ENCODE assay signal across 9 cellular contexts in genomic region chr11:72079776-72080325, GRCh38. TPM values are rescaled to one million over a fixed set of nuclear protein-coding genes. Genes with fewer than 3 reads are reported as not detected.
DNase-seq lines count a peak whose midpoint lies in the region; ATAC-seq and TF ChIP-seq lines count a peak whose summit lies in the region.
"Had no signal": no experiment of that assay in that cellular context is flagged by ENCODE, and none has a peak within 500 bp of the region (broad histone marks: within the 10 kb centered on the region; RNA-seq: fewer than 3 reads in every experiment).

No MANE protein-coding gene starts in this region.

- H3K36me3 Mint-ChIP-seq in activated T-helper 1 cell treated with anti-CD3 and anti-CD28 coated beads, Interleukin-12 subunit alpha, Interleukin-12 subunit beta, Interleukin-2, Interleukin-4 antibody, amounts not matched to agents 30 ng/mL and 10 ng/mL and 1 ng/mL, durations not matched to agents 14 hours and 24 hours and 36 hours (ENCODE audit: low read depth) = peaks cover 26% of the 10 kb centered on the region

- peaks cover 0 to 28% (median 13%) of the 10 kb centered on the region in 11 experiments; a peak in 17 of 22 replicates for H3K36me3 ChIP-seq in BLaER1 treated with 17β-estradiol and CSF1 and Interleukin-3, amounts not matched to agents 10 nM and 100 nM

- 5% methylated on average over 16 of the region's 16 CpGs for WGBS in right cardiac atrium

- H3K27ac ChIP-seq in BLaER1 treated with 17β-estradiol and CSF1 and Interleukin-3, amounts not matched to agents 10 nM and 100 nM = peak overlapping the region; percentile 34 to 93 (median 84); a peak in 20 of 22 replicates
- H3K27ac ChIP-seq in HL-60 (replicated peaks) = peak overlapping the region; percentile 80
- peak overlapping the region; percentile 95 for H3K27ac ChIP-seq in right cardiac atrium (ENCODE audit: low read length)

- H3K4me1 Mint-ChIP-seq in activated T-helper 1 cell treated with anti-CD3 and anti-CD28 coated beads, Interleukin-12 subunit alpha, Interleukin-12 subunit beta, Interleukin-2, Interleukin-4 antibody, amounts not matched to agents 30 ng/mL and 10 ng/mL and 1 ng/mL, durations not matched to agents 14 hours and 24 hours and 36 hours (ENCODE audit: low read depth) = peaks cover 53% of the 10 kb centered on the region

- peaks cover 47 to 81% (median 56%) of the 10 kb centered on the region in 10 experiments for H3K4me1 ChIP-seq in BLaER1 treated with 17β-estradiol and CSF1 and Interleukin-3, amounts not matched to agents 10 nM and 100 nM
- no peaks in the 10 kb centered on the region for H3K4me1 ChIP-seq in right cardiac atrium (ENCODE audit: control insufficient read depth, insufficient read depth, low read length)

- H3K27me3 Mint-ChIP-seq in activated T-helper 1 cell treated with anti-CD3 and anti-CD28 coated beads, Interleukin-12 subunit alpha, Interleukin-12 subunit beta, Interleukin-2, Interleukin-4 antibody, amounts not matched to agents 30 ng/mL and 10 ng/mL and 1 ng/mL, durations not matched to agents 14 hours and 24 hours and 36 hours (ENCODE audit: insufficient read depth) = no peaks in the 10 kb centered on the region

- ATAC-seq in right cardiac atrium = peak; percentile 0 to 64
- no peak for ATAC-seq in HG03175 (IDR thresholded peaks at IDR 0.05; ENCODE audit: unreplicated experiment)
- no peak for ATAC-seq in HG03139 (IDR thresholded peaks at IDR 0.05; ENCODE audit: unreplicated experiment)
- no peak for ATAC-seq in GM19035 (IDR thresholded peaks at IDR 0.05; ENCODE audit: unreplicated experiment)

- no peaks in the 10 kb centered on the region for H3K27me3 ChIP-seq in BLaER1 treated with 17β-estradiol and CSF1 and Interleukin-3, amounts not matched to agents 10 nM and 100 nM
- H3K27me3 ChIP-seq in HL-60 (ENCODE audit: insufficient read depth, poor library complexity, severe bottlenecking) = no peaks in the 10 kb centered on the region
- H3K27me3 ChIP-seq in right cardiac atrium (ENCODE audit: control insufficient read depth, insufficient read depth) = no peaks in the 10 kb centered on the region

- H3K4me3 Mint-ChIP-seq in activated T-helper 1 cell treated with anti-CD3 and anti-CD28 coated beads, Interleukin-12 subunit alpha, Interleukin-12 subunit beta, Interleukin-2, Interleukin-4 antibody, amounts not matched to agents 30 ng/mL and 10 ng/mL and 1 ng/mL, durations not matched to agents 14 hours and 24 hours and 36 hours = peak overlapping the region; percentile 95

- H3K4me3 ChIP-seq in BLaER1 treated with 17β-estradiol and CSF1 and Interleukin-3, amounts not matched to agents 10 nM and 100 nM = peak overlapping the region; percentile 68 to 84 (median 74)
- peak overlapping the region; percentile 68 for H3K4me3 ChIP-seq in HL-60 (replicated peaks; ENCODE audit: insufficient read depth, low read length)
- peak overlapping the region; percentile 72 for H3K4me3 ChIP-seq in right cardiac atrium (ENCODE audit: low read length)
- H3K4me3 ChIP-seq in skeletal muscle cell (ENCODE audit: low read depth, low read length) = peak overlapping the region; percentile 81

- intact Hi-C loops in activated T-helper 1 cell treated with anti-CD3 and anti-CD28 coated beads, Interleukin-12 subunit alpha, Interleukin-12 subunit beta, Interleukin-2, Interleukin-4 antibody, amounts not matched to agents 30 ng/mL and 10 ng/mL and 1 ng/mL, durations not matched to agents 14 hours and 24 hours and 36 hours (cut with micrococcal nuclease) = loop anchor here (1.0 to 5.0 kb wide), 11 partner anchors 8 to 588 kb away; partner anchors contain the start of genes ANAPC15, CLPB, LAMTOR1 and XNDC1N
- intact Hi-C loops in right cardiac atrium (cut with DNase I) = loop anchor here in 3 of 4 donors (5.0 kb wide), 2 partner anchors 38 to 53 kb away; no protein-coding TSS in a partner anchor

- H3K4me2 ChIP-seq in BLaER1 treated with 17β-estradiol and CSF1 and Interleukin-3, amounts not matched to agents 10 nM and 100 nM = peak overlapping the region; percentile 75 to 95 (median 90)

- H3K9ac ChIP-seq in BLaER1 treated with 17β-estradiol and CSF1 and Interleukin-3, amounts not matched to agents 10 nM and 100 nM = peak overlapping the region; percentile 79 to 90 (median 86)

- peak overlapping the region; percentile 93 for H3K27ac Mint-ChIP-seq in activated T-helper 1 cell treated with anti-CD3 and anti-CD28 coated beads, Interleukin-12 subunit alpha, Interleukin-12 subunit beta, Interleukin-2, Interleukin-4 antibody, amounts not matched to agents 30 ng/mL and 10 ng/mL and 1 ng/mL, durations not matched to agents 14 hours and 24 hours and 36 hours

- no peaks in the 10 kb centered on the region for H3K9me3 ChIP-seq in BLaER1 treated with 17β-estradiol and CSF1 and Interleukin-3, amounts not matched to agents 10 nM and 100 nM (replicated peaks in 1 of 11)
- no peaks in the 10 kb centered on the region for H3K9me3 ChIP-seq in right cardiac atrium (ENCODE audit: control insufficient read depth, low read length)

- TF ChIP-seq CTCF in HL-60 (IDR thresholded peaks at IDR 0.05; ENCODE audit: insufficient read depth, low read length) = no peak

- DNase-seq in HL-60 (ENCODE audit: low read depth in 1 of 2, low spot score in 1 of 2) = no peak
- DNase-seq in activated T-helper 1 cell treated with anti-CD3 and anti-CD28 coated beads, Interleukin-12 subunit alpha, Interleukin-12 subunit beta, Interleukin-2, Interleukin-4 antibody, amounts not matched to agents 30 ng/mL and 10 ng/mL and 1 ng/mL, durations not matched to agents 14 hours and 24 hours and 36 hours (ENCODE audit: low spot score) = no peak
- no peak for DNase-seq in right cardiac atrium
- DNase-seq in skeletal muscle cell (ENCODE audit: low read depth) = no peak

- H4K20me1 ChIP-seq in BLaER1 treated with 17β-estradiol and CSF1 and Interleukin-3, amounts not matched to agents 10 nM and 100 nM = peaks cover 0 to 42% (median 8%) of the 10 kb centered on the region in 11 experiments; a peak in 8 of 22 replicates

- H3K9me3 Mint-ChIP-seq in activated T-helper 1 cell treated with anti-CD3 and anti-CD28 coated beads, Interleukin-12 subunit alpha, Interleukin-12 subunit beta, Interleukin-2, Interleukin-4 antibody, amounts not matched to agents 30 ng/mL and 10 ng/mL and 1 ng/mL, durations not matched to agents 14 hours and 24 hours and 36 hours = no peaks in the 10 kb centered on the region

RNA-seq across cellular contexts. Expression of gene NUMA1, which starts 0.5 kb away (rescaled TPM):
- total RNA-seq in activated T-helper 1 cell treated with anti-CD3 and anti-CD28 coated beads, Interleukin-12 subunit alpha, Interleukin-12 subunit beta, Interleukin-2, Interleukin-4 antibody, amounts not matched to agents 30 ng/mL and 10 ng/mL and 1 ng/mL, durations not matched to agents 14 hours and 24 hours and 36 hours = 141 and 150 TPM in 2 replicates
- total RNA-seq in right cardiac atrium = 100 to 1,000 TPM in 3 of 4 donors, 10 to 100 TPM in 1; 75.8 to 125 (median 102) TPM
- 104 TPM for polyA plus RNA-seq in right cardiac atrium

RNA-seq across cellular contexts. Expression of gene LRRC51, which starts 0.8 kb away (rescaled TPM):
- 5.7 and 8.2 TPM in 2 replicates for total RNA-seq in activated T-helper 1 cell treated with anti-CD3 and anti-CD28 coated beads, Interleukin-12 subunit alpha, Interleukin-12 subunit beta, Interleukin-2, Interleukin-4 antibody, amounts not matched to agents 30 ng/mL and 10 ng/mL and 1 ng/mL, durations not matched to agents 14 hours and 24 hours and 36 hours
- total RNA-seq in right cardiac atrium = 1 to 10 TPM; 3.8 to 5.5 (median 4.9) TPM
- polyA plus RNA-seq in right cardiac atrium = 3.8 TPM

RNA-seq across cellular contexts. Expression of gene LAMTOR1, which starts 23.2 kb away (rescaled TPM):
- total RNA-seq in activated T-helper 1 cell treated with anti-CD3 and anti-CD28 coated beads, Interleukin-12 subunit alpha, Interleukin-12 subunit beta, Interleukin-2, Interleukin-4 antibody, amounts not matched to agents 30 ng/mL and 10 ng/mL and 1 ng/mL, durations not matched to agents 14 hours and 24 hours and 36 hours = 70.2 and 77.7 TPM in 2 replicates
- total RNA-seq in right cardiac atrium = 10 to 100 TPM; 70.7 to 88.5 (median 80.7) TPM
- 124 TPM for polyA plus RNA-seq in right cardiac atrium

RNA-seq across cellular contexts. Expression of gene TOMT, which starts 25.9 kb away (rescaled TPM):
- not detected in 2 replicates for total RNA-seq in activated T-helper 1 cell treated with anti-CD3 and anti-CD28 coated beads, Interleukin-12 subunit alpha, Interleukin-12 subunit beta, Interleukin-2, Interleukin-4 antibody, amounts not matched to agents 30 ng/mL and 10 ng/mL and 1 ng/mL, durations not matched to agents 14 hours and 24 hours and 36 hours
- total RNA-seq in right cardiac atrium = not detected
- not detected for polyA plus RNA-seq in right cardiac atrium
- total RNA-seq: renal cortical epithelial cell had no signal

RNA-seq across cellular contexts. Expression of gene ANAPC15, which starts 32.6 kb away (rescaled TPM):
- total RNA-seq in activated T-helper 1 cell treated with anti-CD3 and anti-CD28 coated beads, Interleukin-12 subunit alpha, Interleukin-12 subunit beta, Interleukin-2, Interleukin-4 antibody, amounts not matched to agents 30 ng/mL and 10 ng/mL and 1 ng/mL, durations not matched to agents 14 hours and 24 hours and 36 hours = 49.4 and 51.9 TPM in 2 replicates
- 10 to 100 TPM; 36.3 to 50.1 (median 40.0) TPM for total RNA-seq in right cardiac atrium
- polyA plus RNA-seq in right cardiac atrium = 77.7 TPM

Comparison
In these comparisons a context has a peak if more than half of its experiments do, and no peak if none do; other contexts are left out.
1. ATAC-seq: peak in right cardiac atrium (2 of 2); none in HG03175 (single experiment), HG03139 (single experiment) and GM19035 (single experiment).
2. Peak in every context shown above with its lines, with median percentiles within 50 percentile points of each other: H3K27ac ChIP-seq and H3K4me3 ChIP-seq.